In genomic region chr6:77424761-77425160, GRCh38 we compare ENCODE assay signal across 22 cellular contexts. TPM values are rescaled to one million over a fixed set of nuclear protein-coding genes. Genes with fewer than 3 reads are reported as not detected.
"Had no signal": no experiment of that assay in that cellular context is flagged by ENCODE, and none has a peak within 500 bp of the region (broad histone marks: within the 10 kb centered on the region; RNA-seq: fewer than 3 reads in every experiment).

No MANE protein-coding gene starts in this region.

- FAIRE-seq: endometrium, kidney, small intestine had no signal

- DNase-seq: effector memory CD4-positive, alpha-beta T cell; foreskin keratinocyte; kidney; left cardiac atrium; left ventricle myocardium superior; mesendoderm; naive thymus-derived CD4-positive, alpha-beta T cell; nephron progenitor cell; psoas muscle; small intestine; stimulated activated CD4-positive, alpha-beta T cell treated with anti-CD3 and anti-CD28 coated beads, Interleukin-4, amount 100 ng/mL, for 1 hour; stimulated activated CD8-positive, alpha-beta memory T cell treated with anti-CD3 and anti-CD28 coated beads, Interleukin-4, amount 100 ng/mL, for 48 hours; stimulated activated naive CD8-positive, alpha-beta T cell treated with anti-CD3 and anti-CD28 coated beads, Interleukin-15, Interleukin-2, amounts not matched to agents 100 U/mL and 50 U/mL, for 24 hours; upper lobe of right lung had no signal

- H3K36me3 ChIP-seq: suprapubic skin, tibial nerve, upper lobe of right lung, vagina had no signal

- H3K4me1 ChIP-seq: foreskin keratinocyte, psoas muscle, suprapubic skin, tibial nerve, upper lobe of right lung, vagina had no signal

- H3K27me3 ChIP-seq: foreskin keratinocyte, suprapubic skin, tibial nerve, upper lobe of right lung, vagina had no signal

- H3K27ac ChIP-seq: foreskin keratinocyte, psoas muscle, suprapubic skin, tibial nerve, upper lobe of right lung, vagina had no signal

- H3K9me3 ChIP-seq: psoas muscle, suprapubic skin, tibial nerve, upper lobe of right lung, vagina had no signal

- H3K4me3 ChIP-seq: psoas muscle, suprapubic skin, tibial nerve, upper lobe of right lung, vagina had no signal

- ATAC-seq: esophagus mucosa; foreskin keratinocyte; left cardiac atrium; left ventricle myocardium superior; naive thymus-derived CD4-positive, alpha-beta T cell; psoas muscle; stimulated activated effector memory CD8-positive, alpha-beta T cell treated with anti-CD3 and anti-CD28 coated beads, Interleukin-12 subunit alpha, Interleukin-12 subunit beta, amount 100 ng/mL, for 72 hours; stimulated activated naive CD8-positive, alpha-beta T cell treated with anti-CD3 and anti-CD28 coated beads, Interleukin-15, Interleukin-2, amounts not matched to agents 100 U/mL and 50 U/mL, for 24 hours; upper lobe of right lung had no signal

RNA-seq across cellular contexts. Expression of gene HTR1B, which starts 38.5 kb away (rescaled TPM):
- total RNA-seq: left cardiac atrium; left ventricle myocardium superior; mononuclear cell; naive thymus-derived CD4-positive, alpha-beta T cell; omental fat pad; psoas muscle; vagina had no signal
- polyA plus RNA-seq: naive thymus-derived CD4-positive, alpha-beta T cell had no signal
